2 cellular contexts compared by ENCODE assay signal in genomic region chr17:81929253-81930141, GRCh38.
TF ChIP-seq lines count a peak whose summit lies in the region.

No MANE protein-coding gene starts in this region.

TF ChIP-seq in SK-N-SH, 30 proteins besides CTCF, POLR2A, EP300 and RAD21:
- TF ChIP-seq TEAD4 (IDR thresholded peaks at IDR 0.05; ENCODE audit: borderline replicate concordance, insufficient read depth) (no peak), FOSL2 (IDR thresholded peaks at IDR 0.05; ENCODE audit: borderline replicate concordance, low read depth) (no peak), SMC3 (IDR thresholded peaks at IDR 0.05; ENCODE audit: low read depth, low read length) (no peak), RFX5 (IDR thresholded peaks at IDR 0.05; ENCODE audit: low read length) (no peak), TCF12 (IDR thresholded peaks at IDR 0.05) (no peak)
- TF ChIP-seq, protein P1, sequence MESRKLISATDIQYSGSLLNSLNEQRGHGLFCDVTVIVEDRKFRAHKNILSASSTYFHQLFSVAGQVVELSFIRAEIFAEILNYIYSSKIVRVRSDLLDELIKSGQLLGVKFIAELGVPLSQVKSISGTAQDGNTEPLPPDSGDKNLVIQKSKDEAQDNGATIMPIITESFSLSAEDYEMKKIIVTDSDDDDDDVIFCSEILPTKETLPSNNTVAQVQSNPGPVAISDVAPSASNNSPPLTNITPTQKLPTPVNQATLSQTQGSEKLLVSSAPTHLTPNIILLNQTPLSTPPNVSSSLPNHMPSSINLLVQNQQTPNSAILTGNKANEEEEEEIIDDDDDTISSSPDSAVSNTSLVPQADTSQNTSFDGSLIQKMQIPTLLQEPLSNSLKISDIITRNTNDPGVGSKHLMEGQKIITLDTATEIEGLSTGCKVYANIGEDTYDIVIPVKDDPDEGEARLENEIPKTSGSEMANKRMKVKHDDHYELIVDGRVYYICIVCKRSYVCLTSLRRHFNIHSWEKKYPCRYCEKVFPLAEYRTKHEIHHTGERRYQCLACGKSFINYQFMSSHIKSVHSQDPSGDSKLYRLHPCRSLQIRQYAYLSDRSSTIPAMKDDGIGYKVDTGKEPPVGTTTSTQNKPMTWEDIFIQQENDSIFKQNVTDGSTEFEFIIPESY (IDR thresholded peaks at IDR 0.05; ENCODE audit: borderline replicate concordance, low read depth) = no peak
TF ChIP-seq in SK-N-SH: peak in this region for 0.

TF ChIP-seq in SK-N-SH treated with all-trans-retinoic acid at 6 μM for 48 hours, 23 proteins besides CTCF, POLR2A, EP300 and RAD21:
- no peak for TF ChIP-seq TCF4 (CRISPR knock-in tag; IDR thresholded peaks at IDR 0.05; ENCODE audit: borderline replicate concordance)
- no peak for TF ChIP-seq POU6F1 (CRISPR knock-in tag; IDR thresholded peaks at IDR 0.05; ENCODE audit: borderline replicate concordance, low read depth)
- TF ChIP-seq ESRRG (CRISPR knock-in tag; IDR thresholded peaks at IDR 0.05) = no peak
- TF ChIP-seq ARNTL (CRISPR knock-in tag; IDR thresholded peaks at IDR 0.05; ENCODE audit: borderline replicate concordance, low read depth) = no peak
- no peak for TF ChIP-seq TSHZ2 (CRISPR knock-in tag; IDR thresholded peaks at IDR 0.05)
- no peak for TF ChIP-seq PATZ1 (CRISPR knock-in tag; IDR thresholded peaks at IDR 0.05; ENCODE audit: borderline replicate concordance)
- no peak for TF ChIP-seq CSDC2 (CRISPR knock-in tag; IDR thresholded peaks at IDR 0.05)
- TF ChIP-seq ISL1 (CRISPR knock-in tag; IDR thresholded peaks at IDR 0.05) = no peak
- TF ChIP-seq, protein P2, sequence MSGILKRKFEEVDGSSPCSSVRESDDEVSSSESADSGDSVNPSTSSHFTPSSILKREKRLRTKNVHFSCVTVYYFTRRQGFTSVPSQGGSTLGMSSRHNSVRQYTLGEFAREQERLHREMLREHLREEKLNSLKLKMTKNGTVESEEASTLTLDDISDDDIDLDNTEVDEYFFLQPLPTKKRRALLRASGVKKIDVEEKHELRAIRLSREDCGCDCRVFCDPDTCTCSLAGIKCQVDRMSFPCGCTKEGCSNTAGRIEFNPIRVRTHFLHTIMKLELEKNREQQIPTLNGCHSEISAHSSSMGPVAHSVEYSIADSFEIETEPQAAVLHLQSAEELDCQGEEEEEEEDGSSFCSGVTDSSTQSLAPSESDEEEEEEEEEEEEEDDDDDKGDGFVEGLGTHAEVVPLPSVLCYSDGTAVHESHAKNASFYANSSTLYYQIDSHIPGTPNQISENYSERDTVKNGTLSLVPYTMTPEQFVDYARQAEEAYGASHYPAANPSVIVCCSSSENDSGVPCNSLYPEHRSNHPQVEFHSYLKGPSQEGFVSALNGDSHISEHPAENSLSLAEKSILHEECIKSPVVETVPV (CRISPR knock-in tag; IDR thresholded peaks at IDR 0.05) = no peak
- no peak for TF ChIP-seq ZNF8 (CRISPR knock-in tag; IDR thresholded peaks at IDR 0.05)
- TF ChIP-seq ZNF565 (CRISPR knock-in tag; conservative IDR thresholded peaks at IDR 0.05; ENCODE audit: low read depth) = no peak
- TF ChIP-seq SNAI2 (CRISPR knock-in tag; IDR thresholded peaks at IDR 0.05) = no peak
- TF ChIP-seq ZFP30 (CRISPR knock-in tag; IDR thresholded peaks at IDR 0.05) = no peak
- TF ChIP-seq ZFP3 (CRISPR knock-in tag; IDR thresholded peaks at IDR 0.05) = no peak
